8 cellular contexts compared by ENCODE assay signal in the genomic region with DNA sequence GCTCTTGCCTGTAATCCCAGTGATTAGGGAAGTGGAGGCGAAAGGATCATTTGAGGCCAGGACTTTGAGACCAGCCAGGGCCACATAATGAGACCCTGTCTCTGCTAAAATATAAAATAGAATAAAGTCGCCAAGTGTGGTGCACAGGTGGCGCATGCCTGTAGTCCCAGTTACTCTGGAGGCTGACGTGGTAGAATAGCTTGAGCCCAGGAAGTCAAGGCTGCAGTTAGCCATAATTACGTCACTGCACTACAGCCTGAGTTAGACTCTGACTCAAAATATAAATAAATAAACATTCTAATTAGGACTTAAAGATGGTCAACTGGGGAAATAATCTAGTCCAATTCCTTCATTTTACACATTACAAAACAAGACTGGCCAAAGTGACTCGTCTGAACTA. TPM values are rescaled to one million over a fixed set of nuclear protein-coding genes. Genes with fewer than 3 reads are reported as not detected.
DNase-seq lines count a peak whose midpoint lies in the region; ATAC-seq and TF ChIP-seq lines count a peak whose summit lies in the region.

No MANE protein-coding gene starts in this region.

- intact Hi-C loops in dorsolateral prefrontal cortex (cut with DNase I), result loop anchor here (5.0 kb wide), 2 partner anchors 38 to 43 kb away; a partner anchor contains a TSS
- intact Hi-C loops in uterus (cut with DNase I; ENCODE audit: low total_unique reads), result no loop called here

- peaks cover 25 to 34% of the 10 kb centered on the region in 2 donors for H3K36me3 ChIP-seq in mucosa of rectum (ENCODE audit: control insufficient read depth in 2 of 2, insufficient read depth in 2 of 2, low read length in 2 of 2)
- no peaks in the 10 kb centered on the region for H3K36me3 ChIP-seq in uterus

- in situ Hi-C loops in G401 (cut with HindIII; ENCODE audit: low sequenced_read_pairs) (no loop called here), GM13976 (cut with MboI; ENCODE audit: low sequenced_read_pairs, unreplicated experiment) (loop anchor here (25.0 kb wide), 1 partner anchor 93 kb away; no protein-coding TSS in a partner anchor)

- no peak for TF ChIP-seq CTCF in dorsolateral prefrontal cortex (IDR thresholded peaks at IDR 0.05 in 54 of 56, conservative IDR thresholded peaks at IDR 0.05 in 2 of 56; ENCODE audit: low read depth in 1 of 56, partially characterized antibody in 56 of 56)
- TF ChIP-seq CTCF in uterus (IDR thresholded peaks at IDR 0.05), result no peak
- no peak for TF ChIP-seq CTCF in GM13976 (IDR thresholded peaks at IDR 0.05; ENCODE audit: borderline replicate concordance, control extremely low read depth, extremely low read depth, insufficient read depth, missing control alignments)

- H3K4me1 ChIP-seq in mucosa of rectum (ENCODE audit: control insufficient read depth in 2 of 2, insufficient read depth in 2 of 2, low read length in 2 of 2) (peaks cover 0 to 9% of the 10 kb centered on the region in 2 donors), uterus (peaks cover 8% of the 10 kb centered on the region in 2 donors)

- ATAC-seq in HG03175 (IDR thresholded peaks at IDR 0.05; ENCODE audit: unreplicated experiment) (peak; percentile 14), SK-N-SH treated with all-trans-retinoic acid at 6 μM for 48 hours (peak; percentile 54), GM21786 (IDR thresholded peaks at IDR 0.05; ENCODE audit: unreplicated experiment) (no peak)

- H3K27me3 ChIP-seq in dorsolateral prefrontal cortex (peaks cover 0 to 17% (median 0%) of the 10 kb centered on the region in 45 donors), mucosa of rectum (ENCODE audit: control insufficient read depth in 2 of 2, insufficient read depth in 2 of 2, low read length in 2 of 2) (no peaks in the 10 kb centered on the region), uterus (peaks cover 0 to 3% of the 10 kb centered on the region in 2 donors)

- no peak for TF ChIP-seq POLR2A in uterus (IDR thresholded peaks at IDR 0.05)

- DNase-seq in G401 (ENCODE audit: low spot score) (peak; percentile 7), dorsolateral prefrontal cortex (no peak), uterus (no peak), GM13976 (ENCODE audit: low spot score) (no peak)

- H3K4me3 ChIP-seq in dorsolateral prefrontal cortex, result peak overlapping the region; percentile 52 to 99 (median 88)
- H3K4me3 ChIP-seq in mucosa of rectum (ENCODE audit: low read length in 2 of 2), result peak overlapping the region; percentile 70 to 95
- peak overlapping the region; percentile 88 to 91 for H3K4me3 ChIP-seq in uterus

- H3K27ac ChIP-seq in dorsolateral prefrontal cortex (peak overlapping the region in 41 of 59 donors; percentile 51 to 92 (median 83)), mucosa of rectum (ENCODE audit: low read depth in 2 of 2, low read length in 2 of 2) (peak overlapping the region; percentile 96 to 97), uterus (peak overlapping the region; percentile 85 to 91)

- peak overlapping the region; percentile 98 to 99 for H3K9ac ChIP-seq in mucosa of rectum (ENCODE audit: low read depth in 1 of 2, low read length in 2 of 2)

- H3K9me3 ChIP-seq in mucosa of rectum (ENCODE audit: control insufficient read depth in 2 of 2, low read length in 2 of 2) (no peaks in the 10 kb centered on the region), uterus (no peaks in the 10 kb centered on the region)

TF ChIP-seq in SK-N-SH treated with all-trans-retinoic acid at 6 μM for 48 hours, 23 proteins besides CTCF, POLR2A, EP300 and RAD21:
- TF ChIP-seq, protein P1, sequence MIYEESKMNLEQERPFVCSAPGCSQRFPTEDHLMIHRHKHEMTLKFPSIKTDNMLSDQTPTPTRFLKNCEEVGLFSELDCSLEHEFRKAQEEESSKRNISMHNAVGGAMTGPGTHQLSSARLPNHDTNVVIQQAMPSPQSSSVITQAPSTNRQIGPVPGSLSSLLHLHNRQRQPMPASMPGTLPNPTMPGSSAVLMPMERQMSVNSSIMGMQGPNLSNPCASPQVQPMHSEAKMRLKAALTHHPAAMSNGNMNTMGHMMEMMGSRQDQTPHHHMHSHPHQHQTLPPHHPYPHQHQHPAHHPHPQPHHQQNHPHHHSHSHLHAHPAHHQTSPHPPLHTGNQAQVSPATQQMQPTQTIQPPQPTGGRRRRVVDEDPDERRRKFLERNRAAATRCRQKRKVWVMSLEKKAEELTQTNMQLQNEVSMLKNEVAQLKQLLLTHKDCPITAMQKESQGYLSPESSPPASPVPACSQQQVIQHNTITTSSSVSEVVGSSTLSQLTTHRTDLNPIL (CRISPR knock-in tag; IDR thresholded peaks at IDR 0.05; ENCODE audit: low read depth), result 0 out of 2 replicates have a peak, but pooled peaks have one; percentile 12
- no peak for TF ChIP-seq TCF4 (CRISPR knock-in tag; IDR thresholded peaks at IDR 0.05; ENCODE audit: borderline replicate concordance)
- TF ChIP-seq, protein P2, sequence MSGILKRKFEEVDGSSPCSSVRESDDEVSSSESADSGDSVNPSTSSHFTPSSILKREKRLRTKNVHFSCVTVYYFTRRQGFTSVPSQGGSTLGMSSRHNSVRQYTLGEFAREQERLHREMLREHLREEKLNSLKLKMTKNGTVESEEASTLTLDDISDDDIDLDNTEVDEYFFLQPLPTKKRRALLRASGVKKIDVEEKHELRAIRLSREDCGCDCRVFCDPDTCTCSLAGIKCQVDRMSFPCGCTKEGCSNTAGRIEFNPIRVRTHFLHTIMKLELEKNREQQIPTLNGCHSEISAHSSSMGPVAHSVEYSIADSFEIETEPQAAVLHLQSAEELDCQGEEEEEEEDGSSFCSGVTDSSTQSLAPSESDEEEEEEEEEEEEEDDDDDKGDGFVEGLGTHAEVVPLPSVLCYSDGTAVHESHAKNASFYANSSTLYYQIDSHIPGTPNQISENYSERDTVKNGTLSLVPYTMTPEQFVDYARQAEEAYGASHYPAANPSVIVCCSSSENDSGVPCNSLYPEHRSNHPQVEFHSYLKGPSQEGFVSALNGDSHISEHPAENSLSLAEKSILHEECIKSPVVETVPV (CRISPR knock-in tag; IDR thresholded peaks at IDR 0.05), result 0 out of 2 replicates have a peak, but pooled peaks have one; percentile 21

RNA-seq across cellular contexts. Expression of a gene that starts 0.8 kb away (rescaled TPM):
- total RNA-seq in G401 (2014; rRNA removed; shearing (Covaris generic)), result 654 and 762 TPM in 2 replicates
- 100 to 1,000 TPM; 175 to 432 (median 281) TPM for total RNA-seq in dorsolateral prefrontal cortex
- 100 to 1,000 TPM; 193 to 900 (median 353) TPM for total RNA-seq in uterus

RNA-seq across cellular contexts. Expression of a gene that starts 10.7 kb away (rescaled TPM):
- not detected in 2 replicates for total RNA-seq in G401 (2014; rRNA removed; shearing (Covaris generic))
- total RNA-seq in dorsolateral prefrontal cortex, result 1 to 10 TPM in 65 of 120 experiments, under 1 TPM in 9, not detected in 46; 0.87 to 6.7 (median 1.5) TPM
- total RNA-seq in uterus, result not detected

RNA-seq across cellular contexts. Expression of a gene that starts 12.8 kb away (rescaled TPM):
- total RNA-seq in G401 (2014; rRNA removed; shearing (Covaris generic)), result not detected in 2 replicates
- 10 to 100 TPM in 100 of 120 experiments, 1 to 10 TPM in 20; 6.1 to 40.7 (median 15.2) TPM for total RNA-seq in dorsolateral prefrontal cortex
- total RNA-seq in uterus, result 1 to 10 TPM in 1 of 4 donors, under 1 TPM in 1, not detected in 2; 0.97 to 4.7 TPM

RNA-seq across cellular contexts. Expression of a gene that starts 41.4 kb away (rescaled TPM):
- 145 and 152 TPM in 2 replicates for total RNA-seq in G401 (2014; rRNA removed; shearing (Covaris generic))
- 100 to 1,000 TPM in 4 of 120 experiments, 10 to 100 TPM in 116; 41.7 to 111 (median 75.6) TPM for total RNA-seq in dorsolateral prefrontal cortex
- total RNA-seq in uterus, result 100 to 1,000 TPM in 2 of 4 donors, 10 to 100 TPM in 2; 61.2 to 110 (median 86.5) TPM

RNA-seq across cellular contexts. Expression of a gene that starts 53.9 kb away (rescaled TPM):
- 412 and 507 TPM in 2 replicates for total RNA-seq in G401 (2014; rRNA removed; shearing (Covaris generic))
- total RNA-seq in dorsolateral prefrontal cortex (100 to 1,000 TPM in 2 of 120 experiments, 10 to 100 TPM in 118; 38.3 to 105 (median 76.0) TPM), uterus (100 to 1,000 TPM in 3 of 4 donors, 10 to 100 TPM in 1; 88.0 to 255 (median 194) TPM)
